ENCODE assay signal across 14 cellular contexts in genomic region chr20:57361517-57361916, GRCh38. TPM values are rescaled to one million over a fixed set of nuclear protein-coding genes. Genes with fewer than 3 reads are reported as not detected.
A peak's percentile ranks its signal among the peaks of the same experiment; 100 is the strongest.
DNase-seq lines count a peak whose midpoint lies in the region; ATAC-seq and TF ChIP-seq lines count a peak whose summit lies in the region.
"Had no signal": no experiment of that assay in that cellular context is flagged by ENCODE, and none has a peak within 500 bp of the region (broad histone marks: within the 10 kb centered on the region; RNA-seq: fewer than 3 reads in every experiment).

No MANE protein-coding gene starts in this region.

- DNase-seq in HFF-Myc (ENCODE audit: extremely low read depth, low read depth) (peak; percentile 54), astrocyte of the cerebellum (ENCODE audit: low read depth) (peak; percentile 60), foreskin fibroblast (peak; percentile 83 to 91), H9 (no peak), NCI-H1436 (lab: John Stamatoyannopoulos, UW) (no peak), NCI-H146 treated with DMSO at 0.1 percent for 48 hours (lab: John Stamatoyannopoulos, UW; ENCODE audit: unreplicated experiment) (no peak)
- DNase-seq: adrenal gland, BE2C, NCI-H526 treated with DMSO at 0.1 percent for 48 hours, SIG-M5, thyroid gland had no signal

- 100% methylated on average over 1 of the region's 6 CpGs for WGBS in H9 (ENCODE audit: extremely low coverage, insufficient read length, low lambda C conversion rate)

- no peak overlapping the region for H3K23ac ChIP-seq in H9 (ENCODE audit: insufficient read length, low read depth, low read length)

- H2BK15ac ChIP-seq in H9 (ENCODE audit: low read depth, low read length), result no peak overlapping the region

- peaks cover 32% of the 10 kb centered on the region for H3K79me2 ChIP-seq in ACC112 (ENCODE audit: control insufficient read depth, insufficient read depth, low read length, unreplicated experiment)
- no peaks in the 10 kb centered on the region for H3K79me2 ChIP-seq in H9 (ENCODE audit: insufficient read depth, low read length)

- ATAC-seq in HG02798 (IDR thresholded peaks at IDR 0.05; ENCODE audit: poor library complexity, unreplicated experiment), result no peak

- H3K27me3 ChIP-seq in ACC112 (ENCODE audit: insufficient read depth, low read length) (no peaks in the 10 kb centered on the region), H9 (ENCODE audit: insufficient read depth, low read length) (no peaks in the 10 kb centered on the region)
- H3K27me3 ChIP-seq: adrenal gland, BE2C, thyroid gland had no signal

- no peak overlapping the region for H3T11ph ChIP-seq in H9 (ENCODE audit: low read length)

- H3K4me3 Mint-ChIP-seq in H9, result no peak overlapping the region

- no peak overlapping the region for H3K4ac ChIP-seq in H9 (ENCODE audit: low read depth, low read length)

- peaks cover 5% of the 10 kb centered on the region for H3K4me1 ChIP-seq in ACC112 (ENCODE audit: control insufficient read depth, insufficient read depth, low read length, unreplicated experiment)
- no peaks in the 10 kb centered on the region for H3K4me1 ChIP-seq in H9 (ENCODE audit: insufficient read depth, low read length)
- H3K4me1 ChIP-seq: adrenal gland, BE2C, thyroid gland had no signal

- H3K36me3 ChIP-seq in ACC112 (ENCODE audit: insufficient read depth, low read length), result peaks cover 23% of the 10 kb centered on the region; the same call in 1 of the 2 replicates

- TF ChIP-seq CTCF in HFF-Myc (IDR thresholded peaks at IDR 0.05; ENCODE audit: low read depth, low read length, missing control alignments) (no peak), astrocyte of the cerebellum (IDR thresholded peaks at IDR 0.05; ENCODE audit: low read depth, low read length, missing control alignments) (no peak), foreskin fibroblast (IDR thresholded peaks at IDR 0.05; ENCODE audit: low read depth, low read length) (no peak), H9 (conservative IDR thresholded peaks at IDR 0.05) (no peak)

- no peak overlapping the region for H3K27ac Mint-ChIP-seq in H9

- H3K27ac ChIP-seq in ACC112 (ENCODE audit: low read depth, low read length) (no peak overlapping the region), H9 (ENCODE audit: insufficient read length, low read depth, low read length) (no peak overlapping the region)
- H3K27ac ChIP-seq: skin epidermis, thyroid gland had no signal

- H3K27me3 Mint-ChIP-seq in H9 (ENCODE audit: low read depth), result no peaks in the 10 kb centered on the region

- H3K4me3 ChIP-seq in ACC112 (ENCODE audit: low read depth, low read length) (peak overlapping the region; percentile 14; the same call in 1 of the 2 replicates), HFF-Myc (replicated peaks; ENCODE audit: low read depth, low read length) (no peak overlapping the region), astrocyte of the cerebellum (ENCODE audit: low read depth, low read length) (no peak overlapping the region), foreskin fibroblast (ENCODE audit: low read depth in 1 of 2, low read length in 2 of 2) (no peak overlapping the region)
- H3K4me3 ChIP-seq: adrenal gland, skin epidermis, thyroid gland had no signal

- no peak overlapping the region for H2BK20ac ChIP-seq in H9 (ENCODE audit: low read depth, low read length, poor library complexity, severe bottlenecking)

- no peak overlapping the region for H3K56ac ChIP-seq in H9 (ENCODE audit: insufficient read length, low read depth, low read length)

- no peaks in the 10 kb centered on the region for H3K9me3 ChIP-seq in H9 (ENCODE audit: control insufficient read depth, low read depth, low read length)
- H3K9me3 ChIP-seq: adrenal gland, BE2C, thyroid gland had no signal

- H3K36me3 Mint-ChIP-seq in H9 (ENCODE audit: insufficient read depth in 1 of 3, low read depth in 3 of 3), result peaks cover 18 to 32% (median 25%) of the 10 kb centered on the region in 3 experiments

- H2BK5ac ChIP-seq in H9 (ENCODE audit: insufficient read length, low read length), result no peak overlapping the region

- no peak overlapping the region for H3K14ac ChIP-seq in H9 (ENCODE audit: insufficient read depth, low read length)

- no peak overlapping the region for H3K4me2 ChIP-seq in H9 (ENCODE audit: insufficient read depth, insufficient read length, low read length)

- H3K23me2 ChIP-seq in H9 (ENCODE audit: insufficient read length, low read depth, low read length, poor library complexity, severe bottlenecking), result no peaks in the 10 kb centered on the region

- no peaks in the 10 kb centered on the region for H4K20me1 ChIP-seq in H9 (ENCODE audit: control insufficient read depth, insufficient read depth, insufficient read length)

- no peak overlapping the region for H4K8ac ChIP-seq in H9 (replicated peaks; ENCODE audit: insufficient read length, low read depth, low read length)

- no peak overlapping the region for H2BK120ac ChIP-seq in H9 (ENCODE audit: low read depth, low read length, poor library complexity, severe bottlenecking)

- H2BK12ac ChIP-seq in H9 (ENCODE audit: insufficient read length, low read depth, low read length), result no peak overlapping the region

- H4K91ac ChIP-seq in H9 (ENCODE audit: insufficient read length, low read depth, low read length), result no peak overlapping the region

- no peaks in the 10 kb centered on the region for H3K79me1 ChIP-seq in H9 (ENCODE audit: insufficient read depth, low read depth, low read length, poor library complexity, severe bottlenecking)

- H3K9ac ChIP-seq in H9 (ENCODE audit: extremely low read depth, insufficient read length, low read length), result no peak overlapping the region

- in situ Hi-C loops in astrocyte of the cerebellum (cut with HindIII; ENCODE audit: low sequenced_read_pairs), result no loop called here

- H2AFZ ChIP-seq in ACC112 (ENCODE audit: low read length, unreplicated experiment) (no peak overlapping the region), H9 (ENCODE audit: low read length) (no peak overlapping the region)

- H3K9me3 Mint-ChIP-seq in H9, result peaks cover 0 to 5% of the 10 kb centered on the region in 2 experiments; a peak in 2 of 5 replicates

- H4K5ac ChIP-seq in H9 (ENCODE audit: insufficient read length, low read depth, low read length), result no peak overlapping the region

- no peak overlapping the region for H3K18ac ChIP-seq in H9 (ENCODE audit: insufficient read length, low read depth, low read length)

- H3K4me1 Mint-ChIP-seq in H9, result no peaks in the 10 kb centered on the region

- H2AK5ac ChIP-seq in H9 (ENCODE audit: insufficient read length, low read length), result no peak overlapping the region

RNA-seq across cellular contexts. Expression of gene RAE1, which starts 10.5 kb away (rescaled TPM):
- 53.1 and 54.8 TPM in 2 replicates for total RNA-seq in H9 (2021)

RNA-seq across cellular contexts. Expression of gene RBM38, which starts 29.7 kb away (rescaled TPM):
- 66.8 and 67.9 TPM in 2 replicates for total RNA-seq in H9 (2021)

RNA-seq across cellular contexts. Expression of gene SPO11, which starts 31.9 kb away (rescaled TPM):
- not detected in 2 replicates for total RNA-seq in H9 (2021)
- total RNA-seq: adrenal gland, thyroid gland had no signal

Comparison
In these comparisons a context has a peak if more than half of its experiments do, and no peak if none do; other contexts are left out.
1. DNase-seq: peak in HFF-Myc (single experiment), astrocyte of the cerebellum (single experiment) and foreskin fibroblast (2 of 2); none in H9 (single experiment), NCI-H1436 (single experiment) and NCI-H146 treated with DMSO at 0.1 percent for 48 hours (single experiment).